Comparison of ENCODE assay signal across 1 cellular context in the genomic region with DNA sequence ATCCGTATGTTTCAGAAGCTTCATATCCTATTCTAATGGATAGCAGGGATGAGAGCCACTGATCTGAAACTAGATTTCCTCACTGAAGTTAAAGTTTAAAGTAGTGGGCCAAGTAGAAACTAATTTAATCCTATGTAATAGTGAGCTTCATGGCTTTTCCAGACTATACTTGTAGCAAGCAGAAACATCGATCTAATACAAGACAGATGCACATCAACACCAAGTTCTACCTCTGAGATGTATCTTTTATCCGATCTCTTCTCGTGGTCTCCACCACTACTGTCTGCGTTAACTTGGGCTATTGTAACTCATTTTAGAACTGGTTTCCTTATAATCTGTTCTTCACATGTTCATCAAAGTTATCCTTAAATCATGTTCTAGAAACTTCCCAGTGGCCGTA.
TF ChIP-seq lines count a peak whose summit lies in the region.

No MANE protein-coding gene starts in this region.

TF ChIP-seq in SK-N-SH, 30 proteins besides CTCF, POLR2A, EP300 and RAD21 (continued from another document):
- TF ChIP-seq JUND (IDR thresholded peaks at IDR 0.05) (no peak), FOSL2 (IDR thresholded peaks at IDR 0.05; ENCODE audit: borderline replicate concordance, low read depth) (no peak), FOXM1 (IDR thresholded peaks at IDR 0.05; ENCODE audit: low read depth) (no peak), MEF2A (IDR thresholded peaks at IDR 0.05; ENCODE audit: borderline replicate concordance, low read depth) (no peak), NRF1 (IDR thresholded peaks at IDR 0.05; ENCODE audit: low read depth, low read length) (no peak), NFIC (IDR thresholded peaks at IDR 0.05; ENCODE audit: borderline replicate concordance) (no peak), SIN3A (IDR thresholded peaks at IDR 0.05; ENCODE audit: borderline replicate concordance, low read depth, low read length) (no peak), RCOR1 (IDR thresholded peaks at IDR 0.05; ENCODE audit: low read length) (no peak), GATA2 (CRISPR knock-in tag; IDR thresholded peaks at IDR 0.05) (no peak), EZH2phosphoT487 (IDR thresholded peaks at IDR 0.05; ENCODE audit: borderline replicate concordance, low read depth) (no peak), YY1 (IDR thresholded peaks at IDR 0.05; ENCODE audit: low read depth) (no peak)
- TF ChIP-seq, protein P1, sequence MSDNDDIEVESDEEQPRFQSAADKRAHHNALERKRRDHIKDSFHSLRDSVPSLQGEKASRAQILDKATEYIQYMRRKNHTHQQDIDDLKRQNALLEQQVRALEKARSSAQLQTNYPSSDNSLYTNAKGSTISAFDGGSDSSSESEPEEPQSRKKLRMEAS (IDR thresholded peaks at IDR 0.05; ENCODE audit: low read depth), result no peak
- TF ChIP-seq, protein P2, sequence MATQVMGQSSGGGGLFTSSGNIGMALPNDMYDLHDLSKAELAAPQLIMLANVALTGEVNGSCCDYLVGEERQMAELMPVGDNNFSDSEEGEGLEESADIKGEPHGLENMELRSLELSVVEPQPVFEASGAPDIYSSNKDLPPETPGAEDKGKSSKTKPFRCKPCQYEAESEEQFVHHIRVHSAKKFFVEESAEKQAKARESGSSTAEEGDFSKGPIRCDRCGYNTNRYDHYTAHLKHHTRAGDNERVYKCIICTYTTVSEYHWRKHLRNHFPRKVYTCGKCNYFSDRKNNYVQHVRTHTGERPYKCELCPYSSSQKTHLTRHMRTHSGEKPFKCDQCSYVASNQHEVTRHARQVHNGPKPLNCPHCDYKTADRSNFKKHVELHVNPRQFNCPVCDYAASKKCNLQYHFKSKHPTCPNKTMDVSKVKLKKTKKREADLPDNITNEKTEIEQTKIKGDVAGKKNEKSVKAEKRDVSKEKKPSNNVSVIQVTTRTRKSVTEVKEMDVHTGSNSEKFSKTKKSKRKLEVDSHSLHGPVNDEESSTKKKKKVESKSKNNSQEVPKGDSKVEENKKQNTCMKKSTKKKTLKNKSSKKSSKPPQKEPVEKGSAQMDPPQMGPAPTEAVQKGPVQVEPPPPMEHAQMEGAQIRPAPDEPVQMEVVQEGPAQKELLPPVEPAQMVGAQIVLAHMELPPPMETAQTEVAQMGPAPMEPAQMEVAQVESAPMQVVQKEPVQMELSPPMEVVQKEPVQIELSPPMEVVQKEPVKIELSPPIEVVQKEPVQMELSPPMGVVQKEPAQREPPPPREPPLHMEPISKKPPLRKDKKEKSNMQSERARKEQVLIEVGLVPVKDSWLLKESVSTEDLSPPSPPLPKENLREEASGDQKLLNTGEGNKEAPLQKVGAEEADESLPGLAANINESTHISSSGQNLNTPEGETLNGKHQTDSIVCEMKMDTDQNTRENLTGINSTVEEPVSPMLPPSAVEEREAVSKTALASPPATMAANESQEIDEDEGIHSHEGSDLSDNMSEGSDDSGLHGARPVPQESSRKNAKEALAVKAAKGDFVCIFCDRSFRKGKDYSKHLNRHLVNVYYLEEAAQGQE (IDR thresholded peaks at IDR 0.05; ENCODE audit: low read depth, low read length), result no peak
TF ChIP-seq in SK-N-SH: peak in this region for 0.
